1 cellular context compared by ENCODE assay signal in genomic region chr2:55809875-55810620, GRCh38.
TF ChIP-seq lines count a peak whose summit lies in the region.

No MANE protein-coding gene starts in this region.

TF ChIP-seq in H1, 55 proteins besides CTCF, POLR2A, EP300 and RAD21 (continued from another document):
- no peak for TF ChIP-seq SIX5 (IDR thresholded peaks at IDR 0.05; ENCODE audit: low read depth, low read length)
- no peak for TF ChIP-seq YY1 (IDR thresholded peaks at IDR 0.05; ENCODE audit: low read depth, low read length)
- no peak for TF ChIP-seq E2F6 (IDR thresholded peaks at IDR 0.05)
- no peak for TF ChIP-seq PHF8 (conservative IDR thresholded peaks at IDR 0.05; ENCODE audit: low read depth, low read length)
- TF ChIP-seq CHD2 (IDR thresholded peaks at IDR 0.05; ENCODE audit: low read length): no peak
- TF ChIP-seq EZH2 (IDR thresholded peaks at IDR 0.05; ENCODE audit: low read depth, low read length, severe bottlenecking): no peak
- no peak for TF ChIP-seq POU5F1 (IDR thresholded peaks at IDR 0.05; ENCODE audit: low read depth, low read length)
- TF ChIP-seq CTBP2 (IDR thresholded peaks at IDR 0.05; ENCODE audit: borderline replicate concordance, insufficient read depth, insufficient read length, low read length): no peak
- no peak for TF ChIP-seq SUZ12 (IDR thresholded peaks at IDR 0.05; ENCODE audit: low read length)
